22 cellular contexts compared by ENCODE assay signal in the genomic region with DNA sequence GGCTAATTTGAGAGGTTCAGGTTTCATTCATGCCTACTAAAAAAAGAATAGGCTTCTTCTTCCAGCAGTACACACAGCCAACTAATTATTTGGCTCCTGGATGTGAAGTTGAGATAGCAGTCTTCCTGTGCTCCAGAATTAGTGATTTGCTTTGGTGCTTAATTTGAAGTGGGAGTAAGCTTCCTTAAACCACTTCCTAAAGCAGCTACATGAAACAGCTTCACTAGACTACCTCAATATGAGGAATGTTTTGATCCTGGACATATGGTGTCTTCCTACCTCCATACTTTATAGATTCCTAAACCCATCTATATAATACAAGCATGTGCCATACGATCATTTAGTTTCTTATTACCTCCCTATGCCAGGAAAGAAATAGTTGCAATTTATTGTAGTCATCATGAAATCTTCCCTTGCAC. TPM values are rescaled to one million over a fixed set of nuclear protein-coding genes. Genes with fewer than 3 reads are reported as not detected.
DNase-seq lines count a peak whose midpoint lies in the region; FAIRE-seq and TF ChIP-seq lines count a peak whose summit lies in the region.
"Had no signal": no experiment of that assay in that cellular context is flagged by ENCODE, and none has a peak within 500 bp of the region (broad histone marks: within the 10 kb centered on the region; RNA-seq: fewer than 3 reads in every experiment).

No MANE protein-coding gene starts in this region.

- peak; percentile 59 for FAIRE-seq in astrocyte (lab: Jason Lieb, UNC)
- FAIRE-seq: GM12892, kidney had no signal

- H3K4me2 ChIP-seq in astrocyte (ENCODE audit: low read length), result peak overlapping the region; percentile 82

- no peak for TF ChIP-seq EP300 in suprapubic skin (IDR thresholded peaks at IDR 0.05)
- TF ChIP-seq EP300 in sigmoid colon (IDR thresholded peaks at IDR 0.05), result no peak

- CTCF ChIA-PET in activated naive CD4-positive, alpha-beta T cell treated with anti-CD3 and anti-CD28 coated beads for 36 hours (lab: Charles Lee), result no interaction called here

- H3K27ac ChIP-seq in astrocyte (ENCODE audit: low read depth, low read length) (peak overlapping the region; percentile 8), suprapubic skin (peak overlapping the region; percentile 59), sigmoid colon (no peak overlapping the region)
- H3K27ac ChIP-seq: colonic mucosa, epithelial cell of prostate had no signal

- H3K4me3 ChIP-seq in astrocyte (ENCODE audit: insufficient read depth, low read depth, low read length), result no peak overlapping the region
- no peak overlapping the region for H3K4me3 ChIP-seq in suprapubic skin
- H3K4me3 ChIP-seq in sigmoid colon, result no peak overlapping the region
- H3K4me3 ChIP-seq: colonic mucosa, mucosa of descending colon had no signal

- peaks cover 20% of the 10 kb centered on the region for H3K36me3 Mint-ChIP-seq in activated naive CD4-positive, alpha-beta T cell treated with anti-CD3 and anti-CD28 coated beads, Interleukin-2, amount 50 U/mL, for 24 hours
- H3K36me3 Mint-ChIP-seq in activated naive CD4-positive, alpha-beta T cell treated with anti-CD3 and anti-CD28 coated beads for 36 hours (ENCODE audit: low read depth), result peaks cover 26% of the 10 kb centered on the region
- H3K36me3 Mint-ChIP-seq in astrocyte (ENCODE audit: low read depth, unreplicated experiment), result peaks cover 46% of the 10 kb centered on the region

- peaks cover 39% of the 10 kb centered on the region for H3K79me2 ChIP-seq in astrocyte (ENCODE audit: insufficient read depth, low read length)

- H4K20me1 ChIP-seq in astrocyte (ENCODE audit: insufficient read depth, low read length), result peaks cover 72% of the 10 kb centered on the region

- 37% methylated on average over 1 of the region's 1 CpG for WGBS in suprapubic skin
- WGBS in sigmoid colon, 2 donors, result 78% methylated on average over 1 of the region's 1 CpG

- H3K4me3 Mint-ChIP-seq in activated naive CD4-positive, alpha-beta T cell treated with anti-CD3 and anti-CD28 coated beads, Interleukin-2, amount 50 U/mL, for 24 hours, result no peak overlapping the region
- no peak overlapping the region for H3K4me3 Mint-ChIP-seq in activated naive CD4-positive, alpha-beta T cell treated with anti-CD3 and anti-CD28 coated beads for 36 hours
- peak overlapping the region; percentile 95 for H3K4me3 Mint-ChIP-seq in astrocyte (ENCODE audit: unreplicated experiment)
- H3K4me3 Mint-ChIP-seq: stimulated activated memory B cell treated with anti-CD40 and anti-IgM and Interleukin-4, amounts not matched to agents 10 μg/mL and 1 μg/mL and 100 μg/mL, for 72 hours had no signal

- H3K9me3 ChIP-seq in astrocyte (ENCODE audit: insufficient read depth, low read depth, low read length) (no peaks in the 10 kb centered on the region), suprapubic skin (no peaks in the 10 kb centered on the region), sigmoid colon (no peaks in the 10 kb centered on the region)
- H3K9me3 ChIP-seq: colonic mucosa, mucosa of descending colon had no signal

- H3K27me3 Mint-ChIP-seq in activated naive CD4-positive, alpha-beta T cell treated with anti-CD3 and anti-CD28 coated beads, Interleukin-2, amount 50 U/mL, for 24 hours, result no peaks in the 10 kb centered on the region
- H3K27me3 Mint-ChIP-seq in activated naive CD4-positive, alpha-beta T cell treated with anti-CD3 and anti-CD28 coated beads for 36 hours (ENCODE audit: low read depth), result no peaks in the 10 kb centered on the region
- no peaks in the 10 kb centered on the region for H3K27me3 Mint-ChIP-seq in astrocyte (ENCODE audit: low read depth, unreplicated experiment)
- H3K27me3 Mint-ChIP-seq: IgD-negative memory B cell; stimulated activated memory B cell treated with anti-CD40 and anti-IgM and Interleukin-4, amounts not matched to agents 10 μg/mL and 1 μg/mL and 100 μg/mL, for 72 hours had no signal

- H3K9me3 Mint-ChIP-seq in activated naive CD4-positive, alpha-beta T cell treated with anti-CD3 and anti-CD28 coated beads, Interleukin-2, amount 50 U/mL, for 24 hours, result no peaks in the 10 kb centered on the region
- no peaks in the 10 kb centered on the region for H3K9me3 Mint-ChIP-seq in activated naive CD4-positive, alpha-beta T cell treated with anti-CD3 and anti-CD28 coated beads for 36 hours
- no peaks in the 10 kb centered on the region for H3K9me3 Mint-ChIP-seq in astrocyte (ENCODE audit: unreplicated experiment)
- H3K9me3 Mint-ChIP-seq: IgD-negative memory B cell; stimulated activated memory B cell treated with anti-CD40 and anti-IgM and Interleukin-4, amounts not matched to agents 10 μg/mL and 1 μg/mL and 100 μg/mL, for 72 hours had no signal

- peak overlapping the region; percentile 24 for H3K27ac Mint-ChIP-seq in activated naive CD4-positive, alpha-beta T cell treated with anti-CD3 and anti-CD28 coated beads, Interleukin-2, amount 50 U/mL, for 24 hours
- H3K27ac Mint-ChIP-seq in activated naive CD4-positive, alpha-beta T cell treated with anti-CD3 and anti-CD28 coated beads for 36 hours, result no peak overlapping the region
- peak overlapping the region; percentile 92 for H3K27ac Mint-ChIP-seq in astrocyte (ENCODE audit: unreplicated experiment)
- H3K27ac Mint-ChIP-seq: stimulated activated memory B cell treated with anti-CD40 and anti-IgM and Interleukin-4, amounts not matched to agents 10 μg/mL and 1 μg/mL and 100 μg/mL, for 72 hours had no signal

- no peak overlapping the region for H2AFZ ChIP-seq in astrocyte (ENCODE audit: low read depth, low read length)

- peak overlapping the region; percentile 100 for H3K9ac ChIP-seq in astrocyte (ENCODE audit: low read length)

- TF ChIP-seq CTCF in astrocyte (IDR thresholded peaks at IDR 0.05; ENCODE audit: insufficient read depth, low read depth, low read length) (no peak), suprapubic skin (IDR thresholded peaks at IDR 0.05) (no peak), sigmoid colon (IDR thresholded peaks at IDR 0.05) (no peak)

- no peak for DNase-seq in activated naive CD4-positive, alpha-beta T cell treated with anti-CD3 and anti-CD28 coated beads for 36 hours
- DNase-seq in astrocyte (ENCODE audit: low read depth), result no peak
- DNase-seq in lung microvascular endothelial cell (ENCODE audit: low read depth in 2 of 2), result peak; percentile 24 to 35
- DNase-seq in suprapubic skin (ENCODE audit: low spot score in 2 of 2), result no peak
- no peak for DNase-seq in activated CD4-positive, alpha-beta T cell treated with anti-CD3 and anti-CD28 coated beads for 1 hour
- DNase-seq in sigmoid colon, result no peak
- DNase-seq in NOMO-1 treated with DMSO at 0.1 percent for 48 hours (lab: John Stamatoyannopoulos, UW; ENCODE audit: unreplicated experiment), result no peak
- DNase-seq: activated CD4-positive, alpha-beta T cell treated with anti-CD3 and anti-CD28 coated beads, Interleukin-2, amount 50 U/mL, for 4 hours; activated T-cell treated with anti-CD3 and anti-CD28 coated beads, Interleukin-2, amount 50 U/mL, for 48 hours; amygdala; colonic mucosa; COR-L47; head of caudate nucleus; kidney; mucosa of descending colon; NCI-H2029 treated with DMSO at 0.1 percent for 48 hours; NCI-H526 treated with DMSO at 0.1 percent for 48 hours had no signal

- H3K36me3 ChIP-seq in astrocyte (ENCODE audit: insufficient read depth, low read length) (peaks cover 57% of the 10 kb centered on the region), suprapubic skin (peaks cover 50% of the 10 kb centered on the region), sigmoid colon (peaks cover 35 to 67% (median 37%) of the 10 kb centered on the region in 4 donors)
- H3K36me3 ChIP-seq: colonic mucosa had no signal

- H3K4me1 ChIP-seq in astrocyte (ENCODE audit: insufficient read depth, low read length) (peaks cover 14% of the 10 kb centered on the region), suprapubic skin (peaks cover 50% of the 10 kb centered on the region), sigmoid colon (peaks cover 0 to 41% (median 14%) of the 10 kb centered on the region in 4 donors)

- intact Hi-C loops in activated naive CD4-positive, alpha-beta T cell treated with anti-CD3 and anti-CD28 coated beads for 36 hours (cut with micrococcal nuclease), result no loop called here
- intact Hi-C loops in sigmoid colon (cut with DNase I), result no loop called here

- no peaks in the 10 kb centered on the region for H3K27me3 ChIP-seq in astrocyte (ENCODE audit: insufficient read depth, low read length)
- no peaks in the 10 kb centered on the region for H3K27me3 ChIP-seq in suprapubic skin
- H3K27me3 ChIP-seq in sigmoid colon, result no peaks in the 10 kb centered on the region
- H3K27me3 ChIP-seq: colonic mucosa had no signal

- TF ChIP-seq POLR2A in suprapubic skin (IDR thresholded peaks at IDR 0.05) (no peak), sigmoid colon (IDR thresholded peaks at IDR 0.05) (no peak)

- H3K4me1 Mint-ChIP-seq in activated naive CD4-positive, alpha-beta T cell treated with anti-CD3 and anti-CD28 coated beads, Interleukin-2, amount 50 U/mL, for 24 hours, result peaks cover 48% of the 10 kb centered on the region
- peaks cover 30% of the 10 kb centered on the region for H3K4me1 Mint-ChIP-seq in activated naive CD4-positive, alpha-beta T cell treated with anti-CD3 and anti-CD28 coated beads for 36 hours (ENCODE audit: low read depth)
- peaks cover 16% of the 10 kb centered on the region for H3K4me1 Mint-ChIP-seq in astrocyte (ENCODE audit: low read depth, unreplicated experiment)

RNA-seq across cellular contexts. Expression of a gene that starts 8.4 kb away (rescaled TPM):
- 10 to 100 TPM; 58.3 to 60.6 TPM for total RNA-seq in activated naive CD4-positive, alpha-beta T cell treated with anti-CD3 and anti-CD28 coated beads for 36 hours
- total RNA-seq in astrocyte, result 5,172 and 5,400 TPM in 2 replicates
- total RNA-seq in lung microvascular endothelial cell, result 2,898 and 3,955 TPM in 2 replicates
- 1,000 to 10,000 TPM in 2 of 4 donors, 100 to 1,000 TPM in 2; 697 to 1,198 (median 1,024) TPM for total RNA-seq in suprapubic skin
- total RNA-seq in sigmoid colon, result 1,000 to 10,000 TPM in 3 of 4 donors, 100 to 1,000 TPM in 1; 930 to 1,636 (median 1,211) TPM
- polyA plus RNA-seq in sigmoid colon, result 100 to 1,000 TPM; 112 to 730 (median 484) TPM

RNA-seq across cellular contexts. Expression of a gene that starts 35.0 kb away (rescaled TPM):
- total RNA-seq in activated naive CD4-positive, alpha-beta T cell treated with anti-CD3 and anti-CD28 coated beads for 36 hours, result 1 to 10 TPM; 6.5 to 7.2 TPM
- total RNA-seq in astrocyte (5.9 and 6.3 TPM in 2 replicates), lung microvascular endothelial cell (3.5 and 3.8 TPM in 2 replicates), suprapubic skin (1 to 10 TPM; 2.7 to 9.4 (median 4.0) TPM), sigmoid colon (10 to 100 TPM in 1 of 4 donors, 1 to 10 TPM in 3; 7.5 to 13.6 (median 8.4) TPM)
- 1 to 10 TPM; 1.2 to 2.3 (median 2.3) TPM for polyA plus RNA-seq in sigmoid colon

Comparison
In these comparisons a context has a peak if more than half of its experiments do, and no peak if none do; other contexts are left out.
1. DNase-seq: peak in lung microvascular endothelial cell (2 of 2); none in activated naive CD4-positive, alpha-beta T cell treated with anti-CD3 and anti-CD28 coated beads for 36 hours (single experiment), astrocyte (single experiment), suprapubic skin (0 of 2), activated CD4-positive, alpha-beta T cell treated with anti-CD3 and anti-CD28 coated beads for 1 hour (single experiment), sigmoid colon (single experiment) and NOMO-1 treated with DMSO at 0.1 percent for 48 hours (single experiment).
2. H3K27ac ChIP-seq: peak in astrocyte (single experiment) and suprapubic skin (single experiment); none in sigmoid colon (0 of 4).
3. RNA of a gene that starts 8.4 kb away (total RNA-seq): 5,172 to 5,400 TPM in astrocyte, 2,898 to 3,955 TPM in lung microvascular endothelial cell, 930 to 1,636 TPM in sigmoid colon and 697 to 1,198 TPM in suprapubic skin; 58.3 to 60.6 TPM in activated naive CD4-positive, alpha-beta T cell treated with anti-CD3 and anti-CD28 coated beads for 36 hours; every median in the first group is over 10 times any median in the second.